In genomic region chr3:59839810-59840515, GRCh38 we compare ENCODE assay signal across 10 cellular contexts.
DNase-seq lines count a peak whose midpoint lies in the region; ATAC-seq, FAIRE-seq and TF ChIP-seq lines count a peak whose summit lies in the region.
"Had no signal": no experiment of that assay in that cellular context is flagged by ENCODE, and none has a peak within 500 bp of the region (broad histone marks: within the 10 kb centered on the region; RNA-seq: fewer than 3 reads in every experiment).

No MANE protein-coding gene starts in this region.

- H3K27ac ChIP-seq in kidney (ENCODE audit: low read depth in 2 of 2, low read length in 2 of 2) (no peak overlapping the region), dorsolateral prefrontal cortex (peak overlapping the region in 1 of 59 donors; percentile 28)
- H3K27ac ChIP-seq: epithelial cell of prostate had no signal

- H3K4me1 Mint-ChIP-seq in chondrocyte (ENCODE audit: low read depth): peaks cover 8% of the 10 kb centered on the region

- H3K4me1 ChIP-seq in kidney (ENCODE audit: control insufficient read depth in 1 of 2, insufficient read depth in 1 of 2, low read depth in 1 of 2, low read length in 2 of 2): no peaks in the 10 kb centered on the region

- H3K4me3 ChIP-seq in kidney (ENCODE audit: low read length in 2 of 2): no peak overlapping the region
- H3K4me3 ChIP-seq in dorsolateral prefrontal cortex: no peak overlapping the region

- POLR2A ChIA-PET in HEK293T (lab: Yijun Ruan, JAX): no interaction called here

- H3K36me3 Mint-ChIP-seq in chondrocyte (ENCODE audit: low read depth): no peaks in the 10 kb centered on the region

- no peak overlapping the region for H3K4me3 Mint-ChIP-seq in chondrocyte (ENCODE audit: unreplicated experiment)

- DNase-seq in chondrocyte (ENCODE audit: low spot score) (no peak), kidney (no peak), HEK293T (ENCODE audit: extremely low spot score) (no peak), NCI-H526 (lab: John Stamatoyannopoulos, UW) (no peak), dorsolateral prefrontal cortex (no peak)
- DNase-seq: NCI-H345 had no signal

- CTCF ChIA-PET in HEK293T (lab: Yijun Ruan, JAX): no interaction called here

- peak overlapping the region; percentile 47 for H3K27ac Mint-ChIP-seq in chondrocyte (ENCODE audit: unreplicated experiment)

- ATAC-seq in GM18517 (IDR thresholded peaks at IDR 0.05; ENCODE audit: unreplicated experiment): peak; percentile 99
- peak; percentile 98 for ATAC-seq in GM21390 (IDR thresholded peaks at IDR 0.05; ENCODE audit: unreplicated experiment)
- peak; percentile 98 for ATAC-seq in HG03378 (IDR thresholded peaks at IDR 0.05; ENCODE audit: unreplicated experiment)

- no peaks in the 10 kb centered on the region for H3K9me3 ChIP-seq in kidney (ENCODE audit: control insufficient read depth in 1 of 2, low read length in 2 of 2)

- intact Hi-C loops in kidney (cut with DNase I): no loop called here
- intact Hi-C loops in dorsolateral prefrontal cortex (cut with DNase I): no loop called here

- TF ChIP-seq CTCF in chondrocyte (IDR thresholded peaks at IDR 0.05) (no peak), kidney (IDR thresholded peaks at IDR 0.05; ENCODE audit: borderline replicate concordance, extremely low read depth, insufficient read depth) (no peak), dorsolateral prefrontal cortex (IDR thresholded peaks at IDR 0.05 in 54 of 56, conservative IDR thresholded peaks at IDR 0.05 in 2 of 56; ENCODE audit: low read depth in 1 of 56, partially characterized antibody in 56 of 56) (no peak)

- FAIRE-seq in kidney (lab: Jason Lieb, UNC): no peak

- H3K9ac ChIP-seq in kidney (ENCODE audit: low read length in 2 of 2): no peak overlapping the region

- H3K36me3 ChIP-seq in kidney (ENCODE audit: control insufficient read depth in 1 of 2, insufficient read depth in 2 of 2, low read length in 2 of 2): no peaks in the 10 kb centered on the region

- H3K27me3 Mint-ChIP-seq in chondrocyte (ENCODE audit: low read depth): no peaks in the 10 kb centered on the region

- peaks cover 4% of the 10 kb centered on the region for H3K9me3 Mint-ChIP-seq in chondrocyte (ENCODE audit: low read depth)

- H3K27me3 ChIP-seq in dorsolateral prefrontal cortex: no peaks in the 10 kb centered on the region

TF ChIP-seq in HEK293T, 16 proteins besides CTCF, POLR2A, EP300 and RAD21:
- no peak for TF ChIP-seq ZNF384 (IDR thresholded peaks at IDR 0.05)
- TF ChIP-seq SUZ12 (IDR thresholded peaks at IDR 0.05): no peak
- no peak for TF ChIP-seq PKNOX1 (IDR thresholded peaks at IDR 0.05)
- no peak for TF ChIP-seq FOXA1 (IDR thresholded peaks at IDR 0.05)
- no peak for TF ChIP-seq LEF1 (IDR thresholded peaks at IDR 0.05; ENCODE audit: borderline replicate concordance)
- no peak for TF ChIP-seq BHLHE40 (IDR thresholded peaks at IDR 0.05; ENCODE audit: borderline replicate concordance)
- no peak for TF ChIP-seq FOXK2 (IDR thresholded peaks at IDR 0.05)
- no peak for TF ChIP-seq NFRKB (IDR thresholded peaks at IDR 0.05)
